ENCODE assay signal across 24 cellular contexts in the genomic region with DNA sequence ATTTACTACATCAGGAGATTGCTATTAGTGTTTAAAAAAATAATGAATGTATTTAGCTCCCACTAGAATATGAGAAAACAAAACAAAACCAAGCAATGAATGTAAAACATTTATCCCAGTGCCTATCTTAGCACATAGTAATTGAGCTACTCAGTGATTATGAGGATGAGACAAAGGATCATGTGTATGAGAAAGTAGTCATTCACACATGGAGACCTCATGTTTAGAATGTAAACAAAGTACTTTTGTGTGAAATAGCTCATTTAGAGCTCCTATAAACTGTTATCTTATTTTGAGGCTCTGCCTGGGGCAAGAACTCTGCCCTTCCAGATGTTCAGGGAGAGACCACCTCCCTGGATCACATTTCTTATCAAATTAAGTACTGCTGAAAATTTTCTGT.
DNase-seq lines count a peak whose midpoint lies in the region; ATAC-seq and TF ChIP-seq lines count a peak whose summit lies in the region.
"Had no signal": no experiment of that assay in that cellular context is flagged by ENCODE, and none has a peak within 500 bp of the region (broad histone marks: within the 10 kb centered on the region; RNA-seq: fewer than 3 reads in every experiment).

No MANE protein-coding gene starts in this region.

- no peaks in the 10 kb centered on the region for H3K27me3 ChIP-seq in hepatocyte
- no peaks in the 10 kb centered on the region for H3K27me3 ChIP-seq in ovary
- H3K27me3 ChIP-seq: BE2C, BLaER1 had no signal

- intact Hi-C loops in ovary (cut with DNase I), result no loop called here

- no peaks in the 10 kb centered on the region for H3K9me2 ChIP-seq in hepatocyte (replicated peaks; ENCODE audit: insufficient read depth)

- TF ChIP-seq CTCF in hepatocyte (IDR thresholded peaks at IDR 0.05; ENCODE audit: poor library complexity) (no peak), ovary (IDR thresholded peaks at IDR 0.05) (no peak)

- no peak overlapping the region for H3K4me2 ChIP-seq in hepatocyte
- H3K4me2 ChIP-seq: BLaER1 had no signal

- no peak for ATAC-seq in HG02610 (IDR thresholded peaks at IDR 0.05; ENCODE audit: unreplicated experiment)
- ATAC-seq: GM12878 had no signal

- no peak for TF ChIP-seq POLR2A in ovary (IDR thresholded peaks at IDR 0.05)

- in situ Hi-C loops in SK-MEL-5 (cut with HindIII; ENCODE audit: low pct_unique_long_range_greater_than_20kb, low sequenced_read_pairs), result no loop called here

- H3K36me3 ChIP-seq in hepatocyte (replicated peaks; ENCODE audit: insufficient read depth, low read depth), result no peaks in the 10 kb centered on the region
- H3K36me3 ChIP-seq in ovary, result no peaks in the 10 kb centered on the region
- H3K36me3 ChIP-seq: BE2C, BLaER1 had no signal

- peaks cover 4% of the 10 kb centered on the region for H3K4me1 ChIP-seq in hepatocyte (ENCODE audit: insufficient read depth)
- H3K4me1 ChIP-seq in ovary (ENCODE audit: insufficient read depth), result no peaks in the 10 kb centered on the region
- H3K4me1 ChIP-seq: BE2C, BLaER1 had no signal

- H3K27ac ChIP-seq in hepatocyte, result peak overlapping the region; percentile 20
- H3K27ac ChIP-seq in ovary, result no peak overlapping the region
- H3K27ac ChIP-seq: BLaER1 had no signal

- H2AFZ ChIP-seq in hepatocyte, result no peak overlapping the region

- no peak overlapping the region for H3K4me3 ChIP-seq in hepatocyte
- no peak overlapping the region for H3K4me3 ChIP-seq in ovary
- H3K4me3 ChIP-seq: BLaER1, GM12878 had no signal

- TF ChIP-seq EP300 in ovary (IDR thresholded peaks at IDR 0.05), result no peak

- H3K79me2 ChIP-seq in hepatocyte, result no peaks in the 10 kb centered on the region

- no peaks in the 10 kb centered on the region for H4K20me1 ChIP-seq in hepatocyte (ENCODE audit: insufficient read depth, poor library complexity, severe bottlenecking)
- H4K20me1 ChIP-seq: BLaER1 had no signal

- peak; percentile 60 for DNase-seq in SK-MEL-5 (ENCODE audit: low read depth, low spot score)
- DNase-seq in epidermal melanocyte (ENCODE audit: insufficient read length, low spot score), result peak; percentile 27
- no peak for DNase-seq in hepatocyte (ENCODE audit: low spot score)
- peak; percentile 8 for DNase-seq in pons (ENCODE audit: low spot score)
- no peak for DNase-seq in HPDE6-E6E7 (ENCODE audit: extremely low spot score)
- DNase-seq in ovary, result no peak
- DNase-seq: 8988T; ACHN; BE2C; C1 segment of cervical spinal cord; CD4-positive, alpha-beta memory T cell; CD4-positive, CD25-positive, alpha-beta regulatory T cell; CD8-positive, alpha-beta memory T cell; COR-L47; DMS 273 treated with DMSO at 0.1 percent for 48 hours; DMS153; DMS53; DMS79; DND-41; EL; GDM1 had no signal

- H3K9me3 ChIP-seq in hepatocyte (ENCODE audit: low read depth) (no peaks in the 10 kb centered on the region), ovary (no peaks in the 10 kb centered on the region)
- H3K9me3 ChIP-seq: BE2C, BLaER1 had no signal

Comparison
In these comparisons a context has a peak if more than half of its experiments do, and no peak if none do; other contexts are left out.
1. DNase-seq: peak in SK-MEL-5 (single experiment), epidermal melanocyte (single experiment) and pons (single experiment); none in hepatocyte (single experiment), HPDE6-E6E7 (single experiment) and ovary (0 of 5).